10 cellular contexts compared by ENCODE assay signal in the genomic region with DNA sequence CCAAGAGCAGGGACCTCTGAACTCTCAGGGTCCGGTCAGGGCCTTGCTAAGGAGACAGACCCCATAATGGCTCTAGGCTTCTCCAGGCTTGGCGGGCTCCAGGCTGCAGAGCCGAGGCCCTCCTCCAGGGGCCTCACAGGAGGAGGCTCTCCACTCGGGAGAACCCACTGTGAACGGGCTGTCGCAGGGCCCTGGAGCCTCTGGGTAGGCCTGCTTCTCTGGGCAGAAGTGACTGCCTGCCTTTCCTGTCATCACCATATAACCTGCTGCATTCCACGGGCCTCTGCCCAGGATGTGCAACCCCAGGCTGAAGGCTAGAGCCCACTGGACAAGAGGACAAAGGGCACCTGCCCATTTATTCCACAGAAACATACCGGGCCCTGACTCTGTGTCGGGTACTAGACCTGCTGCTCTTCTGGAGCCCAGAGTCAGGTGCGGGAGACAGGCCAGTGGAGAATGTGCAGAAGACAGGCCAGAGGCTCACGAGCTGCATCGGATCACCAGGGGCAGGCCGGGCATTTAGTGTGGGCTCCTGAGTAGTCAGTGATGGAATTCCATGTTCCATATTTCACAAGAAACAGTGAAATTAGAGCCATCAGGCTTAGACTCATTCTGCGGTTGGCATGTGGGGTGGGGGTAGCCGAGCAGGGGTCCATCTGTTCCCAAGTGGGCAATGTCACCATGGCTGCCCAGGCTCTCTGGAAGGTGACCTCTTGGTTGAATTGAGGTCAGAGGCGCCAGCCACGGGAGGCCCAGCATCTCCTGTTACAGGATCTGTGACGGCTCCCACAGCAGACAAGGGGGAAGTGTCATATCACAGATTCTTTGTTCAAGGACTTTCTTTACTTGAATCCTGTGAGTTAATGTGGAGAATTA.
DNase-seq lines count a peak whose midpoint lies in the region; ATAC-seq and TF ChIP-seq lines count a peak whose summit lies in the region.
"Had no signal": no experiment of that assay in that cellular context is flagged by ENCODE, and none has a peak within 500 bp of the region (broad histone marks: within the 10 kb centered on the region; RNA-seq: fewer than 3 reads in every experiment).

No MANE protein-coding gene starts in this region.

- H3K9me3 ChIP-seq in MM.1S (replicated peaks; ENCODE audit: insufficient read depth, low read length) = no peaks in the 10 kb centered on the region
- no peaks in the 10 kb centered on the region for H3K9me3 ChIP-seq in osteoblast (ENCODE audit: low read depth, low read length)
- H3K9me3 ChIP-seq in GM23248 (ENCODE audit: low read depth) = no peaks in the 10 kb centered on the region

- peaks cover 26% of the 10 kb centered on the region for H3K4me1 Mint-ChIP-seq in endothelial cell (ENCODE audit: unreplicated experiment)

- H3F3A ChIP-seq in MM.1S (ENCODE audit: insufficient read depth, low read length) (peaks cover 45% of the 10 kb centered on the region), GM23248 (ENCODE audit: insufficient read depth) (peaks cover 16% of the 10 kb centered on the region)

- H4K20me1 ChIP-seq in MM.1S (ENCODE audit: insufficient read depth, low read length) (no peaks in the 10 kb centered on the region), osteoblast (ENCODE audit: insufficient read depth, low read length) (peaks cover 7% of the 10 kb centered on the region), GM23248 (ENCODE audit: insufficient read depth) (no peaks in the 10 kb centered on the region)

- H3K9me3 Mint-ChIP-seq in endothelial cell (ENCODE audit: unreplicated experiment) = no peaks in the 10 kb centered on the region
- H3K9me3 Mint-ChIP-seq: memory B cell had no signal

- H3K4me3 ChIP-seq in GM06990 (replicated peaks; ENCODE audit: low read depth, low read length) (no peak overlapping the region), MM.1S (ENCODE audit: low read length) (no peak overlapping the region), osteoblast (ENCODE audit: insufficient read depth, low read length) (no peak overlapping the region), GM23248 (no peak overlapping the region)

- peak overlapping the region; percentile 53 for H3K4me2 ChIP-seq in MM.1S (ENCODE audit: low read depth, low read length)
- peak overlapping the region; percentile 39 for H3K4me2 ChIP-seq in osteoblast (ENCODE audit: insufficient read depth, low read length)
- no peak overlapping the region for H3K4me2 ChIP-seq in GM23248 (ENCODE audit: unreplicated experiment)

- in situ Hi-C loops in GM23248 (cut with MboI) = no loop called here

- H3K79me2 ChIP-seq in MM.1S (ENCODE audit: low read length) (peaks cover 61% of the 10 kb centered on the region), osteoblast (ENCODE audit: insufficient read depth, low read length) (peaks cover 23% of the 10 kb centered on the region), GM23248 (ENCODE audit: insufficient read depth) (0 out of 2 replicates have a peak, but pooled peaks cover 3% of the 10 kb centered on the region)

- peak overlapping the region; percentile 40; the same call in 1 of the 2 replicates for H3K9ac ChIP-seq in MM.1S (ENCODE audit: low read length)
- H3K9ac ChIP-seq in GM23248 = no peak overlapping the region

- no peak for ATAC-seq in HG03045 (IDR thresholded peaks at IDR 0.05; ENCODE audit: unreplicated experiment)

- H3K36me3 Mint-ChIP-seq in endothelial cell (ENCODE audit: low read depth, unreplicated experiment) = no peaks in the 10 kb centered on the region
- H3K36me3 Mint-ChIP-seq: memory B cell had no signal

- no peak overlapping the region for H3K4me3 Mint-ChIP-seq in endothelial cell (ENCODE audit: unreplicated experiment)
- H3K4me3 Mint-ChIP-seq: memory B cell had no signal

- TF ChIP-seq CTCF in GM06990 (IDR thresholded peaks at IDR 0.05; ENCODE audit: insufficient read depth, low read length, poor library complexity, severe bottlenecking) (peak; percentile 25), MM.1S (IDR thresholded peaks at IDR 0.05; ENCODE audit: low read length) (no peak), endothelial cell (IDR thresholded peaks at IDR 0.05; ENCODE audit: unreplicated experiment) (peak; percentile 39), osteoblast (IDR thresholded peaks at IDR 0.05; ENCODE audit: extremely low read depth, low read depth, low read length) (peak; percentile 12)

- H3K4me1 ChIP-seq in MM.1S (ENCODE audit: low read length) (peaks cover 66% of the 10 kb centered on the region), osteoblast (ENCODE audit: insufficient read depth, low read length) (peaks cover 25% of the 10 kb centered on the region), GM23248 (ENCODE audit: insufficient read depth) (peaks cover 14% of the 10 kb centered on the region)

- DNase-seq in GM06990 (ENCODE audit: extremely low read depth, insufficient read length) = no peak
- no peak for DNase-seq in MM.1S
- DNase-seq in endothelial cell (ENCODE audit: low spot score) = peak; percentile 22
- no peak for DNase-seq in osteoblast (ENCODE audit: insufficient read length, low spot score, missing footprints)
- no peak for DNase-seq in NCI-H1930 (lab: John Stamatoyannopoulos, UW)
- no peak for DNase-seq in GM23248
- DNase-seq in UCSD-AML1 (lab: John Stamatoyannopoulos, UW; ENCODE audit: unreplicated experiment) = no peak
- DNase-seq: EL had no signal

- no peaks in the 10 kb centered on the region for H3K27me3 ChIP-seq in GM06990 (replicated peaks; ENCODE audit: control insufficient read depth, insufficient read depth, low read length)
- H3K27me3 ChIP-seq in MM.1S (replicated peaks; ENCODE audit: insufficient read depth, low read length) = no peaks in the 10 kb centered on the region
- H3K27me3 ChIP-seq in osteoblast (ENCODE audit: insufficient read depth, low read length) = no peaks in the 10 kb centered on the region
- no peaks in the 10 kb centered on the region for H3K27me3 ChIP-seq in GM23248 (replicated peaks; ENCODE audit: insufficient read depth)

- H3K27ac ChIP-seq in MM.1S (ENCODE audit: low read length) (peak overlapping the region; percentile 69), osteoblast (ENCODE audit: low read depth, low read length) (peak overlapping the region; percentile 75), GM23248 (no peak overlapping the region)

- no peak overlapping the region for H3K27ac Mint-ChIP-seq in endothelial cell (ENCODE audit: unreplicated experiment)
- H3K27ac Mint-ChIP-seq: memory B cell had no signal

- WGBS in GM23248 (ENCODE audit: low coverage in 1 of 2, low lambda C conversion rate in 2 of 2, missing lambda C conversion rate in 2 of 2), 2 experiments = 96 to 99% methylated on average over 18 of the region's 18 CpGs

- H3K9me2 ChIP-seq in MM.1S (replicated peaks; ENCODE audit: insufficient read depth, low read length) (no peaks in the 10 kb centered on the region), GM23248 (ENCODE audit: insufficient read depth) (no peaks in the 10 kb centered on the region)

- H3K27me3 Mint-ChIP-seq in endothelial cell (ENCODE audit: unreplicated experiment) = no peaks in the 10 kb centered on the region

- H3K36me3 ChIP-seq in GM06990 (ENCODE audit: control insufficient read depth, insufficient read depth, low read length) (no peaks in the 10 kb centered on the region), MM.1S (replicated peaks; ENCODE audit: insufficient read depth, low read length) (no peaks in the 10 kb centered on the region), osteoblast (ENCODE audit: insufficient read depth, low read length) (no peaks in the 10 kb centered on the region), GM23248 (ENCODE audit: low read depth) (no peaks in the 10 kb centered on the region)

- H2AFZ ChIP-seq in MM.1S (ENCODE audit: low read length) (no peak overlapping the region), osteoblast (ENCODE audit: low read length) (no peak overlapping the region), GM23248 (no peak overlapping the region)
